ENCODE assay signal across 2 cellular contexts in genomic region chr17:10875984-10876555, GRCh38.
A peak's percentile ranks its signal among the peaks of the same experiment; 100 is the strongest.
TF ChIP-seq lines count a peak whose summit lies in the region.

No MANE protein-coding gene starts in this region.

TF ChIP-seq in SK-N-SH, 30 proteins besides CTCF, POLR2A, EP300 and RAD21:
- peak; percentile 43; the same call in 1 of the 2 replicates for TF ChIP-seq SMC3 (IDR thresholded peaks at IDR 0.05; ENCODE audit: low read depth, low read length)
- no peak for TF ChIP-seq EZH2phosphoT487 (IDR thresholded peaks at IDR 0.05; ENCODE audit: borderline replicate concordance, low read depth)
- no peak for TF ChIP-seq GABPA (IDR thresholded peaks at IDR 0.05; ENCODE audit: low read depth)
- TF ChIP-seq TCF12 (IDR thresholded peaks at IDR 0.05) = no peak

TF ChIP-seq in endothelial cell of umbilical vein, 7 proteins besides CTCF, POLR2A, EP300 and RAD21:
- TF ChIP-seq MAX (IDR thresholded peaks at IDR 0.05; ENCODE audit: insufficient read depth, insufficient read length) = no peak
